7 cellular contexts compared by ENCODE assay signal in genomic region chr19:55657004-55657747, GRCh38. TPM values are rescaled to one million over a fixed set of nuclear protein-coding genes. Genes with fewer than 3 reads are reported as not detected.
DNase-seq lines count a peak whose midpoint lies in the region; ATAC-seq and TF ChIP-seq lines count a peak whose summit lies in the region.

No MANE protein-coding gene starts in this region.

- POLR2A ChIA-PET in HCT116 (lab: Charles Lee) = no interaction called here

- H3K27ac ChIP-seq in HCT116 (ENCODE audit: low read depth, low read length) = peak overlapping the region; percentile 99
- peak overlapping the region; percentile 57; the same call in 1 of the 2 replicates for H3K27ac ChIP-seq in SK-N-MC
- peak overlapping the region in 1 of 4 donors; percentile 2 for H3K27ac ChIP-seq in esophagus muscularis mucosa (replicated peaks in 1 of 4)
- H3K27ac ChIP-seq in gastrocnemius medialis = peak overlapping the region in 1 of 4 donors; percentile 34

- H3K27me3 ChIP-seq in HCT116 (ENCODE audit: insufficient read depth, low read length) (no peaks in the 10 kb centered on the region), esophagus muscularis mucosa (no peaks in the 10 kb centered on the region), gastrocnemius medialis (no peaks in the 10 kb centered on the region)

- no peak for TF ChIP-seq CTCF in HCT116 (IDR thresholded peaks at IDR 0.05 in 2 of 3, conservative IDR thresholded peaks at IDR 0.05 in 1 of 3; ENCODE audit: borderline replicate concordance in 1 of 3, insufficient read depth in 1 of 3, low read depth in 2 of 3, low read length in 2 of 3)
- no peak for TF ChIP-seq CTCF in esophagus muscularis mucosa (IDR thresholded peaks at IDR 0.05)
- TF ChIP-seq CTCF in gastrocnemius medialis (IDR thresholded peaks at IDR 0.05 in 4 of 5, conservative IDR thresholded peaks at IDR 0.05 in 1 of 5) = no peak

- peak overlapping the region; percentile 99 for H3K9ac ChIP-seq in HCT116 (ENCODE audit: low read length)
- peak overlapping the region; percentile 100 for H3K9ac ChIP-seq in SK-N-MC (ENCODE audit: insufficient read length)

- H3K4me3 ChIP-seq in HCT116 (replicated peaks in 1 of 2; ENCODE audit: low read depth in 1 of 2, low read length in 2 of 2) (peak overlapping the region; percentile 93 to 94; a peak in 3 of 4 replicates), SK-N-MC (peak overlapping the region; percentile 100), esophagus muscularis mucosa (peak overlapping the region; percentile 78 to 100 (median 92)), gastrocnemius medialis (peak overlapping the region; percentile 75 to 98 (median 90))

- DNase-seq in HCT116 (ENCODE audit: low read depth, low spot score) (no peak), SK-N-MC (ENCODE audit: low read depth, low spot score) (no peak), esophagus muscularis mucosa (ENCODE audit: extremely low spot score) (no peak), gastrocnemius medialis (no peak), SW480 (ENCODE audit: low spot score) (no peak)

- RAD21 ChIA-PET in HCT116 (lab: Charles Lee; ENCODE audit: low non-redundant PET in 1 of 2, low total read pairs in 2 of 2, uncharacterized antibody in 2 of 2, unreplicated experiment in 2 of 2) = no interaction called here

- H2AFZ ChIP-seq in HCT116 (ENCODE audit: low read depth, low read length, poor library complexity, severe bottlenecking) = no peak overlapping the region

- 53% methylated on average over 18 of the region's 18 CpGs for WGBS in esophagus muscularis mucosa

- intact Hi-C loops in HCT116 (cut with micrococcal nuclease) (no loop called here), esophagus muscularis mucosa (cut with DNase I) (loop anchor here (2.0 to 10.0 kb wide), 2 partner anchors 16 to 542 kb away; partner anchors contain the start of gene PPP1R12C), gastrocnemius medialis (cut with DNase I; ENCODE audit: low total_unique reads) (no loop called here)

- no peaks in the 10 kb centered on the region for H3K9me3 ChIP-seq in HCT116 (ENCODE audit: control insufficient read depth in 1 of 2, insufficient read depth in 1 of 2, low read depth in 1 of 2, low read length in 2 of 2)
- H3K9me3 ChIP-seq in SK-N-MC (ENCODE audit: low read depth, low read length) = no peaks in the 10 kb centered on the region
- no peaks in the 10 kb centered on the region for H3K9me3 ChIP-seq in esophagus muscularis mucosa
- H3K9me3 ChIP-seq in gastrocnemius medialis = no peaks in the 10 kb centered on the region

- peaks cover 18 to 29% of the 10 kb centered on the region in 2 experiments; a peak in 3 of 4 replicates for H3K4me1 ChIP-seq in HCT116 (ENCODE audit: control insufficient read depth in 1 of 2, insufficient read depth in 2 of 2, low read length in 2 of 2)
- peaks cover 52 to 71% (median 63%) of the 10 kb centered on the region in 4 donors for H3K4me1 ChIP-seq in esophagus muscularis mucosa
- H3K4me1 ChIP-seq in gastrocnemius medialis = peaks cover 36 to 47% of the 10 kb centered on the region in 2 donors

- in situ Hi-C loops in gastrocnemius medialis (cut with MboI; ENCODE audit: low sequenced_read_pairs in 4 of 4) = no loop called here

- TF ChIP-seq POLR2A in HCT116 (IDR thresholded peaks at IDR 0.05; ENCODE audit: borderline replicate concordance, extremely low read depth, insufficient read depth, insufficient read length) (no peak), esophagus muscularis mucosa (IDR thresholded peaks at IDR 0.05; ENCODE audit: low read depth) (no peak), gastrocnemius medialis (IDR thresholded peaks at IDR 0.05) (no peak)

- BruUV-seq in HCT116 (replicated peaks; lab: Mats Ljungman, UMichigan) = no TSS peak

- CTCF ChIA-PET in HCT116 (lab: Charles Lee) = interaction anchor here (2.9 kb wide), 1 partner anchor 14 kb away, joined by 15 read pairs; no protein-coding TSS in a partner anchor

- no peaks in the 10 kb centered on the region; the same call in 1 of the 2 replicates for H4K20me1 ChIP-seq in HCT116 (ENCODE audit: insufficient read depth)

- H3K4me2 ChIP-seq in HCT116 (ENCODE audit: low read length) = peak overlapping the region; percentile 79

- H3K9me2 ChIP-seq in HCT116 (ENCODE audit: insufficient read depth) = no peaks in the 10 kb centered on the region

- ATAC-seq in HCT116 = no peak
- no peak for ATAC-seq in gastrocnemius medialis
- no peak for ATAC-seq in GM18870 (IDR thresholded peaks at IDR 0.05; ENCODE audit: unreplicated experiment)
- ATAC-seq in HG02610 (IDR thresholded peaks at IDR 0.05; ENCODE audit: unreplicated experiment) = no peak

- TF ChIP-seq EP300 in esophagus muscularis mucosa (IDR thresholded peaks at IDR 0.05) = no peak

- peaks cover 27 to 35% of the 10 kb centered on the region in 2 experiments; a peak in 3 of 4 replicates for H3K36me3 ChIP-seq in HCT116 (ENCODE audit: control insufficient read depth in 1 of 2, insufficient read depth in 2 of 2, low read length in 2 of 2)
- peaks cover 55% of the 10 kb centered on the region for H3K36me3 ChIP-seq in SK-N-MC (ENCODE audit: insufficient read depth, low read length)
- H3K36me3 ChIP-seq in esophagus muscularis mucosa = peaks cover 28 to 40% (median 39%) of the 10 kb centered on the region in 4 donors
- H3K36me3 ChIP-seq in gastrocnemius medialis = peaks cover 0 to 24% of the 10 kb centered on the region in 2 donors

- peaks cover 70% of the 10 kb centered on the region for H3K79me2 ChIP-seq in HCT116 (ENCODE audit: insufficient read depth, low read length)

- no peak for TF ChIP-seq RAD21 in HCT116 (IDR thresholded peaks at IDR 0.05; ENCODE audit: low read depth)

TF ChIP-seq in HCT116, 20 proteins besides CTCF, POLR2A, EP300 and RAD21:
- no peak for TF ChIP-seq ELF1 (IDR thresholded peaks at IDR 0.05; ENCODE audit: borderline replicate concordance, low read depth)
- no peak for TF ChIP-seq EGR1 (IDR thresholded peaks at IDR 0.05; ENCODE audit: low read depth)
- TF ChIP-seq YY1 (IDR thresholded peaks at IDR 0.05; ENCODE audit: extremely low read depth, insufficient replicate concordance, low read depth, low read length) = no peak
- no peak for TF ChIP-seq POLR2AphosphoS5 (IDR thresholded peaks at IDR 0.05; ENCODE audit: low read depth, low read length)
- TF ChIP-seq JUND (IDR thresholded peaks at IDR 0.05) = no peak
- no peak for TF ChIP-seq FOSL1 (IDR thresholded peaks at IDR 0.05; ENCODE audit: low read depth)
- TF ChIP-seq ZFX (IDR thresholded peaks at IDR 0.05) = no peak

RNA-seq across cellular contexts. Expression of gene U2AF2, which starts 2.3 kb away (rescaled TPM):
- total RNA-seq in HCT116 (2021; ENCODE audit: unreplicated experiment) (259 TPM), esophagus muscularis mucosa (100 to 1,000 TPM in 2 of 4 donors, 10 to 100 TPM in 2; 80.4 to 122 (median 104) TPM), gastrocnemius medialis (10 to 100 TPM; 38.1 to 60.2 (median 50.1) TPM)
- 199 and 201 TPM in 2 replicates for polyA plus RNA-seq in HCT116 (2012)

RNA-seq across cellular contexts. Expression of gene CCDC106, which starts 9.2 kb away (rescaled TPM):
- total RNA-seq in HCT116 (2021; ENCODE audit: unreplicated experiment) (1.0 TPM), esophagus muscularis mucosa (10 to 100 TPM in 3 of 4 donors, 1 to 10 TPM in 1; 9.4 to 22.0 (median 19.2) TPM), gastrocnemius medialis (10 to 100 TPM in 2 of 4 donors, 1 to 10 TPM in 2; 6.3 to 21.2 (median 12.6) TPM)
- 0.56 and 0.70 TPM in 2 replicates for polyA plus RNA-seq in HCT116 (2012)

RNA-seq across cellular contexts. Expression of gene ZNF581, which starts 13.7 kb away (rescaled TPM):
- total RNA-seq in HCT116 (2021; ENCODE audit: unreplicated experiment) = 44.4 TPM
- 47.8 and 48.2 TPM in 2 replicates for polyA plus RNA-seq in HCT116 (2012)
- total RNA-seq in esophagus muscularis mucosa = 10 to 100 TPM; 13.3 to 26.6 (median 18.2) TPM
- 10 to 100 TPM in 3 of 4 donors, 1 to 10 TPM in 1; 9.9 to 17.3 (median 13.7) TPM for total RNA-seq in gastrocnemius medialis

RNA-seq across cellular contexts. Expression of gene ZNF580, which starts 16.4 kb away (rescaled TPM):
- 36.7 TPM for total RNA-seq in HCT116 (2021; ENCODE audit: unreplicated experiment)
- 37.1 and 47.1 TPM in 2 replicates for polyA plus RNA-seq in HCT116 (2012)
- total RNA-seq in esophagus muscularis mucosa = 10 to 100 TPM; 38.3 to 66.8 (median 43.1) TPM
- 10 to 100 TPM in 1 of 4 donors, 1 to 10 TPM in 3; 1.5 to 12.3 (median 7.2) TPM for total RNA-seq in gastrocnemius medialis

RNA-seq across cellular contexts. Expression of gene EPN1, which starts 17.9 kb away (rescaled TPM):
- total RNA-seq in HCT116 (2021; ENCODE audit: unreplicated experiment) = 122 TPM
- polyA plus RNA-seq in HCT116 (2012) = 99.3 and 119 TPM in 2 replicates
- 100 to 1,000 TPM in 2 of 4 donors, 10 to 100 TPM in 2; 30.7 to 176 (median 104) TPM for total RNA-seq in esophagus muscularis mucosa
- total RNA-seq in gastrocnemius medialis = 100 to 1,000 TPM in 3 of 4 donors, 10 to 100 TPM in 1; 58.7 to 214 (median 190) TPM
